Comparison of ENCODE assay signal across 17 cellular contexts in the genomic region with DNA sequence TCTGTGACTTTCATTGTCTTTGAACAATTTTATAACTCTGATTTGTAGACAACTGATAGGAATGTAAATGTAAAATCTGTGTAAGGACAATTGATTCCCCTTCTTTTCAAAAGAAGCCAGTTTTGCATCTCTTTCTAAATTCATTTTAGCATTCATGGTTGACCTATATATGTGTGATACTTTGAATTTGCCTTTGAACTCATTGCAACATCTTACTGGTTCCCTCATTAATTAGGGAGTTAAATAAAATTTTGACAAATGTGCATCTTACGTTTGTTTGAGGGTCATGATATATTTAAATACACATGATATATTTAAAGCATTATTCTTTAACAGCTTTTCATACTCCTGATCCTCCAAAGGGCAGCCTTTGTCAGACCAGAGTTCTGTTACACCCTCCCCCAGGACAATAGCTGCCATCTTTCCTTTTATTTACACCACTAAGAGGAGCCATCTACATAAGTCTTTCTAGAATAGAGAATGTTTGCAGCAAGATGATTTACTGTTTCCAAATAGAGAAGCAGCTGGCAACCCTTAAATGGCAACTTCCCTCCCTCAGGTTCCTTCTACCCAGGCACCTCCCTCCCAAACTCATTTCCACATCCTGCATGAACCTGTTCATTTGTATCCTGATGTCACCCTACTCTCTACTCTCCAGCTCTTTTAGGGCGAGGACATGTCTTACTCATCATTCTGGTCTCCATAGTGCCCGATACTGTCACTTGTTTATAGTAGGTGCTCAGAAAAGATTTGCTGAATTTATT. TPM values are rescaled to one million over a fixed set of nuclear protein-coding genes. Genes with fewer than 3 reads are reported as not detected.
DNase-seq lines count a peak whose midpoint lies in the region; TF ChIP-seq lines count a peak whose summit lies in the region.
"Had no signal": no experiment of that assay in that cellular context is flagged by ENCODE, and none has a peak within 500 bp of the region (broad histone marks: within the 10 kb centered on the region; RNA-seq: fewer than 3 reads in every experiment).

No MANE protein-coding gene starts in this region.

- no peaks in the 10 kb centered on the region for H3K27me3 ChIP-seq in adrenal gland

- 83 to 90% (median 88%) methylated on average over 3 of the region's 3 CpGs for WGBS in adrenal gland, 4 donors

- H3K4me1 Mint-ChIP-seq in endothelial cell (ENCODE audit: unreplicated experiment): peaks cover 3% of the 10 kb centered on the region
- peaks cover 0 to 6% of the 10 kb centered on the region in 2 donors for H3K4me1 Mint-ChIP-seq in immature natural killer cell
- H3K4me1 Mint-ChIP-seq: naive B cell had no signal

- H3K36me3 ChIP-seq in adrenal gland (replicated peaks in 1 of 2): no peaks in the 10 kb centered on the region

- H3K4me3 ChIP-seq in adrenal gland: no peak overlapping the region
- H3K4me3 ChIP-seq: coronary artery, K562 had no signal

- TF ChIP-seq CTCF in endothelial cell (IDR thresholded peaks at IDR 0.05; ENCODE audit: unreplicated experiment) (no peak), adrenal gland (IDR thresholded peaks at IDR 0.05) (no peak)

- no peak overlapping the region for H3K27ac ChIP-seq in adrenal gland
- H3K27ac ChIP-seq: coronary artery had no signal

- DNase-seq in AML-193 (lab: John Stamatoyannopoulos, UW) (peak; percentile 5 to 15), HT1080 (ENCODE audit: low read depth) (peak; percentile 30), NCI-H69 (lab: John Stamatoyannopoulos, UW) (peak; percentile 90), endothelial cell (ENCODE audit: low spot score) (no peak), immature natural killer cell (no peak), adrenal gland (no peak), LoVo (ENCODE audit: low spot score) (no peak), HUDEP-2 (lab: John Stamatoyannopoulos, UW; ENCODE audit: unreplicated experiment in 76 of 76) (no peak)
- DNase-seq: anterior cingulate cortex, DMS 273 treated with DMSO at 0.1 percent for 48 hours, hypothalamus, naive B cell, NCI-H446, substantia nigra, T1000 had no signal

- H3K27ac Mint-ChIP-seq in endothelial cell (ENCODE audit: unreplicated experiment) (peak overlapping the region; percentile 66), immature natural killer cell (no peak overlapping the region)
- H3K27ac Mint-ChIP-seq: naive B cell had no signal

- H3K4me3 Mint-ChIP-seq in endothelial cell (ENCODE audit: unreplicated experiment) (no peak overlapping the region), immature natural killer cell (no peak overlapping the region)
- H3K4me3 Mint-ChIP-seq: naive B cell had no signal

- no peak for TF ChIP-seq POLR2A in adrenal gland (IDR thresholded peaks at IDR 0.05)

- no peaks in the 10 kb centered on the region for H3K36me3 Mint-ChIP-seq in endothelial cell (ENCODE audit: low read depth, unreplicated experiment)
- no peaks in the 10 kb centered on the region for H3K36me3 Mint-ChIP-seq in immature natural killer cell
- H3K36me3 Mint-ChIP-seq: naive B cell had no signal

- no peaks in the 10 kb centered on the region for H3K9me3 ChIP-seq in adrenal gland (replicated peaks in 1 of 3)

- no peaks in the 10 kb centered on the region for H3K9me3 Mint-ChIP-seq in endothelial cell (ENCODE audit: unreplicated experiment)
- H3K9me3 Mint-ChIP-seq in immature natural killer cell: no peaks in the 10 kb centered on the region
- H3K9me3 Mint-ChIP-seq: naive B cell had no signal

- intact Hi-C loops in adrenal gland (cut with DNase I): no loop called here

- no peaks in the 10 kb centered on the region for H3K4me1 ChIP-seq in adrenal gland (replicated peaks in 1 of 2)

- H3K27me3 Mint-ChIP-seq in endothelial cell (ENCODE audit: unreplicated experiment) (peaks cover 3% of the 10 kb centered on the region), immature natural killer cell (ENCODE audit: low read depth in 3 of 3) (peaks cover 0 to 4% (median 2%) of the 10 kb centered on the region in 3 donors)

RNA-seq across cellular contexts. Expression of gene APPL2, which starts 40.2 kb away (rescaled TPM):
- 17.5 and 27.0 TPM in 2 replicates for total RNA-seq in HT1080 (2014; rRNA removed; shearing (Covaris generic))
- polyA plus RNA-seq in HT1080 (2015; cell fraction: cytosol; rRNA removed): 32.0 and 38.8 TPM in 2 replicates
- polyA plus RNA-seq in HT1080 (2015; cell fraction: nucleus; rRNA removed): 66.4 and 74.0 TPM in 2 replicates
- total RNA-seq in endothelial cell (ENCODE audit: unreplicated experiment) (44.7 TPM), adrenal gland (100 to 1,000 TPM in 2 of 8 donors, 10 to 100 TPM in 6; 46.4 to 122 (median 60.4) TPM)
- polyA plus RNA-seq in immature natural killer cell (10 to 100 TPM in 2 of 3 donors, 1 to 10 TPM in 1; 9.5 to 14.1 (median 10.5) TPM), adrenal gland (10 to 100 TPM; 15.9 to 48.3 (median 17.2) TPM)

RNA-seq across cellular contexts. Expression of gene C12orf75, which starts 54.3 kb away (rescaled TPM):
- 128 and 132 TPM in 2 replicates for total RNA-seq in HT1080 (2014; rRNA removed; shearing (Covaris generic))
- 185 and 187 TPM in 2 replicates for polyA plus RNA-seq in HT1080 (2015; cell fraction: cytosol; rRNA removed)
- 32.9 and 39.5 TPM in 2 replicates for polyA plus RNA-seq in HT1080 (2015; cell fraction: nucleus; rRNA removed)
- total RNA-seq in endothelial cell (ENCODE audit: unreplicated experiment): 24.0 TPM
- polyA plus RNA-seq in immature natural killer cell: 100 to 1,000 TPM; 256 to 395 (median 277) TPM
- total RNA-seq in adrenal gland: 10 to 100 TPM in 4 of 8 donors, 1 to 10 TPM in 4; 6.0 to 94.2 (median 12.0) TPM
- polyA plus RNA-seq in adrenal gland: 10 to 100 TPM in 2 of 3 donors, 1 to 10 TPM in 1; 6.8 to 23.3 (median 10.6) TPM

Comparison
In these comparisons a context has a peak if more than half of its experiments do, and no peak if none do; other contexts are left out.
1. DNase-seq: peak in AML-193 (2 of 2), HT1080 (single experiment) and NCI-H69 (single experiment); none in endothelial cell (single experiment), immature natural killer cell (0 of 3), adrenal gland (0 of 7), LoVo (single experiment) and HUDEP-2 (0 of 76).